In genomic region chr4:76305033-76305687, GRCh38 we compare ENCODE assay signal across 9 cellular contexts. TPM values are rescaled to one million over a fixed set of nuclear protein-coding genes. Genes with fewer than 3 reads are reported as not detected.
A peak's percentile ranks its signal among the peaks of the same experiment; 100 is the strongest.
DNase-seq lines count a peak whose midpoint lies in the region; ATAC-seq lines count a peak whose summit lies in the region.
"Had no signal": no experiment of that assay in that cellular context is flagged by ENCODE, and none has a peak within 500 bp of the region (broad histone marks: within the 10 kb centered on the region; RNA-seq: fewer than 3 reads in every experiment).

No MANE protein-coding gene starts in this region.

- H3K4me1 Mint-ChIP-seq in activated CD8-positive, alpha-beta T cell treated with anti-CD3 and anti-CD28 coated beads, Interleukin-2, amount 10 ng/mL, durations not matched to agents 7 days and 5 days (ENCODE audit: low read depth), result peaks cover 54% of the 10 kb centered on the region
- H3K4me1 Mint-ChIP-seq in stimulated activated naive CD8-positive, alpha-beta T cell treated with anti-CD3 and anti-CD28 coated beads, Interleukin-15, Interleukin-2, amounts not matched to agents 100 ng/mL and 50 ng/mL, for 24 hours (ENCODE audit: low read depth), result peaks cover 33% of the 10 kb centered on the region

- peaks cover 7% of the 10 kb centered on the region for H3K36me3 ChIP-seq in iPS-20b (ENCODE audit: insufficient read depth, low read depth, low read length)

- H3K27me3 Mint-ChIP-seq in activated CD8-positive, alpha-beta T cell treated with anti-CD3 and anti-CD28 coated beads, Interleukin-2, amount 10 ng/mL, durations not matched to agents 7 days and 5 days (ENCODE audit: low read depth), result peaks cover 21% of the 10 kb centered on the region
- H3K27me3 Mint-ChIP-seq in stimulated activated naive CD8-positive, alpha-beta T cell treated with anti-CD3 and anti-CD28 coated beads, Interleukin-15, Interleukin-2, amounts not matched to agents 100 ng/mL and 50 ng/mL, for 24 hours, result peaks cover 27% of the 10 kb centered on the region

- no peaks in the 10 kb centered on the region for H3K9me3 ChIP-seq in iPS-20b (ENCODE audit: insufficient read depth, low read depth, low read length)

- CTCF ChIA-PET in activated CD8-positive, alpha-beta T cell treated with anti-CD3 and anti-CD28 coated beads, Interleukin-2, amount 10 ng/mL, durations not matched to agents 7 days and 5 days (lab: Charles Lee), result interaction anchor here (0.8 to 5.4 kb wide), 5 partner anchors 24 to 125 kb away, joined by 3 to 40 read pairs (median 10); no protein-coding TSS in a partner anchor

- POLR2A ChIA-PET in activated CD8-positive, alpha-beta T cell treated with anti-CD3 and anti-CD28 coated beads, Interleukin-2, amount 10 ng/mL, durations not matched to agents 7 days and 5 days (lab: Charles Lee), result interaction anchor here (0.8 kb wide), 1 partner anchor 49 kb away, joined by 4 read pairs; no protein-coding TSS in a partner anchor

- H3K4me3 ChIP-seq in iPS-20b (ENCODE audit: low read length), result peak overlapping the region; percentile 96

- peaks cover 45% of the 10 kb centered on the region for H3K27me3 ChIP-seq in iPS-20b (ENCODE audit: insufficient read depth, low read length)

- H3K27ac Mint-ChIP-seq in activated CD8-positive, alpha-beta T cell treated with anti-CD3 and anti-CD28 coated beads, Interleukin-2, amount 10 ng/mL, durations not matched to agents 7 days and 5 days, result peak overlapping the region; percentile 79
- H3K27ac Mint-ChIP-seq in stimulated activated naive CD8-positive, alpha-beta T cell treated with anti-CD3 and anti-CD28 coated beads, Interleukin-15, Interleukin-2, amounts not matched to agents 100 ng/mL and 50 ng/mL, for 24 hours, result peak overlapping the region; percentile 66

- peaks cover 4% of the 10 kb centered on the region; the same call in 1 of the 2 replicates for H3K4me1 ChIP-seq in iPS-20b (ENCODE audit: insufficient read depth, low read length)

- peak overlapping the region; percentile 81; the same call in 1 of the 2 replicates for H3K9ac ChIP-seq in iPS-20b (ENCODE audit: low read depth, low read length)

- H3K4me3 Mint-ChIP-seq in activated CD8-positive, alpha-beta T cell treated with anti-CD3 and anti-CD28 coated beads, Interleukin-2, amount 10 ng/mL, durations not matched to agents 7 days and 5 days, result peak overlapping the region; percentile 64
- H3K4me3 Mint-ChIP-seq in stimulated activated naive CD8-positive, alpha-beta T cell treated with anti-CD3 and anti-CD28 coated beads, Interleukin-15, Interleukin-2, amounts not matched to agents 100 ng/mL and 50 ng/mL, for 24 hours, result peak overlapping the region; percentile 80

- H3K9me3 Mint-ChIP-seq in activated CD8-positive, alpha-beta T cell treated with anti-CD3 and anti-CD28 coated beads, Interleukin-2, amount 10 ng/mL, durations not matched to agents 7 days and 5 days (ENCODE audit: insufficient read depth), result no peaks in the 10 kb centered on the region
- no peaks in the 10 kb centered on the region for H3K9me3 Mint-ChIP-seq in stimulated activated naive CD8-positive, alpha-beta T cell treated with anti-CD3 and anti-CD28 coated beads, Interleukin-15, Interleukin-2, amounts not matched to agents 100 ng/mL and 50 ng/mL, for 24 hours

- peak; percentile 35 for ATAC-seq in activated CD8-positive, alpha-beta T cell treated with anti-CD3 and anti-CD28 coated beads, Interleukin-2, amount 10 ng/mL, durations not matched to agents 7 days and 5 days
- no peak for ATAC-seq in HG03457 (IDR thresholded peaks at IDR 0.05; ENCODE audit: unreplicated experiment)

- peak; percentile 19 for DNase-seq in activated CD4-positive, alpha-beta T cell treated with anti-CD3 and anti-CD28 coated beads for 48 hours
- no peak for DNase-seq in activated CD4-positive, alpha-beta T cell treated with anti-CD3 and anti-CD28 coated beads for 1 hour
- DNase-seq in activated CD8-positive, alpha-beta T cell treated with anti-CD3 and anti-CD28 coated beads, Interleukin-2, amount 10 ng/mL, durations not matched to agents 7 days and 5 days, result peak; percentile 54
- DNase-seq in HT-29 (ENCODE audit: low spot score), result no peak
- no peak for DNase-seq in SKM-1 treated with dmso at 0.1 percent for 144 hours (lab: John Stamatoyannopoulos, UW; ENCODE audit: unreplicated experiment)
- DNase-seq: NCI-H1694 had no signal

- no peak overlapping the region for H3K27ac ChIP-seq in iPS-20b (ENCODE audit: low read length)

- peaks cover 10% of the 10 kb centered on the region for H3K36me3 Mint-ChIP-seq in activated CD8-positive, alpha-beta T cell treated with anti-CD3 and anti-CD28 coated beads, Interleukin-2, amount 10 ng/mL, durations not matched to agents 7 days and 5 days (ENCODE audit: low read depth)
- H3K36me3 Mint-ChIP-seq in stimulated activated naive CD8-positive, alpha-beta T cell treated with anti-CD3 and anti-CD28 coated beads, Interleukin-15, Interleukin-2, amounts not matched to agents 100 ng/mL and 50 ng/mL, for 24 hours (ENCODE audit: low read depth), result no peaks in the 10 kb centered on the region

RNA-seq across cellular contexts. Expression of gene STBD1, which starts 1.4 kb away (rescaled TPM):
- 1 to 10 TPM; 1.5 to 1.6 TPM for total RNA-seq in activated CD8-positive, alpha-beta T cell treated with anti-CD3 and anti-CD28 coated beads, Interleukin-2, amount 10 ng/mL, durations not matched to agents 7 days and 5 days
- 3.3 and 4.0 TPM in 2 replicates for total RNA-seq in HT-29 (2014; rRNA removed; shearing (Covaris generic))

RNA-seq across cellular contexts. Expression of gene FAM47E, which starts 53.6 kb away (rescaled TPM):
- total RNA-seq in activated CD8-positive, alpha-beta T cell treated with anti-CD3 and anti-CD28 coated beads, Interleukin-2, amount 10 ng/mL, durations not matched to agents 7 days and 5 days, result not detected
- total RNA-seq in HT-29 (2014; rRNA removed; shearing (Covaris generic)), result 2.4 and 2.9 TPM in 2 replicates

Comparison
In these comparisons a context has a peak if more than half of its experiments do, and no peak if none do; other contexts are left out.
1. DNase-seq: peak in activated CD4-positive, alpha-beta T cell treated with anti-CD3 and anti-CD28 coated beads for 48 hours (single experiment) and activated CD8-positive, alpha-beta T cell treated with anti-CD3 and anti-CD28 coated beads, Interleukin-2, amount 10 ng/mL, durations not matched to agents 7 days and 5 days (single experiment); none in activated CD4-positive, alpha-beta T cell treated with anti-CD3 and anti-CD28 coated beads for 1 hour (single experiment), HT-29 (single experiment) and SKM-1 treated with dmso at 0.1 percent for 144 hours (single experiment).